In genomic region chr17:8119575-8120519, GRCh38 we compare ENCODE assay signal across 8 cellular contexts. TPM values are rescaled to one million over a fixed set of nuclear protein-coding genes. Genes with fewer than 3 reads are reported as not detected.
A peak's percentile ranks its signal among the peaks of the same experiment; 100 is the strongest.
DNase-seq lines count a peak whose midpoint lies in the region; ATAC-seq lines count a peak whose summit lies in the region.

No MANE protein-coding gene starts in this region.

- no peak overlapping the region for H2BK5ac ChIP-seq in mesenchymal stem cell (ENCODE audit: low read depth, low read length, poor library complexity, severe bottlenecking)

- peaks cover 56% of the 10 kb centered on the region for H3K27me3 Mint-ChIP-seq in activated CD4-positive, alpha-beta memory T cell treated with anti-CD3 and anti-CD28 coated beads for 36 hours

- H3K27ac Mint-ChIP-seq in activated CD4-positive, alpha-beta memory T cell treated with anti-CD3 and anti-CD28 coated beads for 36 hours = peak overlapping the region; percentile 91

- H3K4me3 Mint-ChIP-seq in activated CD4-positive, alpha-beta memory T cell treated with anti-CD3 and anti-CD28 coated beads for 36 hours = peak overlapping the region; percentile 83

- DNase-seq in NCI-H748 treated with DMSO at 0.1 percent for 48 hours (lab: John Stamatoyannopoulos, UW) (peak; percentile 97), mesenchymal stem cell (peak; percentile 97), HPDE6-E6E7 (ENCODE audit: extremely low spot score) (no peak)
- peak; percentile 96 for DNase-seq in activated CD4-positive, alpha-beta memory T cell treated with anti-CD3 and anti-CD28 coated beads for 36 hours
- DNase-seq in effector CD4-positive, alpha-beta T cell = peak; percentile 69
- DNase-seq in stimulated activated CD8-positive, alpha-beta memory T cell treated with anti-CD3 and anti-CD28 coated beads, Interleukin-12 subunit alpha, Interleukin-12 subunit beta, amount 100 ng/mL, for 1 hour (ENCODE audit: low read depth) = peak; percentile 65

- H2BK120ac ChIP-seq in mesenchymal stem cell (ENCODE audit: low read depth, low read length) = no peak overlapping the region

- H2BK15ac ChIP-seq in mesenchymal stem cell (ENCODE audit: low read depth, poor library complexity, severe bottlenecking) = no peak overlapping the region

- H2AFZ ChIP-seq in mesenchymal stem cell (ENCODE audit: low read depth, low read length) = no peak overlapping the region

- H4K8ac ChIP-seq in mesenchymal stem cell (ENCODE audit: low read length) = no peak overlapping the region

- H3K36me3 Mint-ChIP-seq in activated CD4-positive, alpha-beta memory T cell treated with anti-CD3 and anti-CD28 coated beads for 36 hours = peaks cover 16% of the 10 kb centered on the region

- no peak overlapping the region for H3K14ac ChIP-seq in mesenchymal stem cell (ENCODE audit: low read length in 2 of 2)

- WGBS in mesenchymal stem cell = 2% methylated on average over 25 of the region's 28 CpGs

- intact Hi-C loops in activated CD4-positive, alpha-beta memory T cell treated with anti-CD3 and anti-CD28 coated beads for 36 hours (cut with micrococcal nuclease) = loop anchor here (1.0 to 10.0 kb wide), 14 partner anchors 18 to 685 kb away; partner anchors contain the start of genes CNTROB, CTC1, FGF11 and PFAS

- no peak overlapping the region for H2AK5ac ChIP-seq in mesenchymal stem cell (ENCODE audit: low read length, severe bottlenecking)

- no peak overlapping the region for H2BK12ac ChIP-seq in mesenchymal stem cell (ENCODE audit: low read length in 2 of 2)

- ATAC-seq in GM18502 (IDR thresholded peaks at IDR 0.05; ENCODE audit: poor library complexity, unreplicated experiment) (peak; percentile 35), HG03565 (IDR thresholded peaks at IDR 0.05; ENCODE audit: unreplicated experiment) (peak; percentile 34)

- no peak overlapping the region for H3K27ac ChIP-seq in mesenchymal stem cell (ENCODE audit: low read length, poor library complexity, severe bottlenecking)

- H4K91ac ChIP-seq in mesenchymal stem cell (ENCODE audit: low read length) = no peak overlapping the region

- peak overlapping the region in 1 of 2 experiments; percentile 85 for H3K4me3 ChIP-seq in mesenchymal stem cell (ENCODE audit: insufficient read depth in 1 of 2, low read depth in 1 of 2, low read length in 2 of 2)

- H3K4me1 Mint-ChIP-seq in activated CD4-positive, alpha-beta memory T cell treated with anti-CD3 and anti-CD28 coated beads for 36 hours (ENCODE audit: low read depth) = peaks cover 56% of the 10 kb centered on the region

- peaks cover 2% of the 10 kb centered on the region for H3K9me3 Mint-ChIP-seq in activated CD4-positive, alpha-beta memory T cell treated with anti-CD3 and anti-CD28 coated beads for 36 hours

- POLR2A ChIA-PET in activated CD4-positive, alpha-beta memory T cell treated with anti-CD3 and anti-CD28 coated beads for 36 hours (lab: Charles Lee) = interaction anchor here (0.7 to 6.8 kb wide), 17 partner anchors 18 to 433 kb away, joined by 3 to 52 read pairs (median 4); partner anchors contain the start of genes AURKB, CTC1, PER1 and PFAS

- H3K9me3 ChIP-seq in mesenchymal stem cell (ENCODE audit: control insufficient read depth, low read length) = no peaks in the 10 kb centered on the region

- no peaks in the 10 kb centered on the region for H3K36me3 ChIP-seq in mesenchymal stem cell (ENCODE audit: control insufficient read depth in 1 of 2, insufficient read depth in 2 of 2, low read depth in 1 of 2, low read length in 2 of 2)

- CTCF ChIA-PET in activated CD4-positive, alpha-beta memory T cell treated with anti-CD3 and anti-CD28 coated beads for 36 hours (lab: Charles Lee) = interaction anchor here (0.7 to 7.0 kb wide), 43 partner anchors 8 to 432 kb away, joined by 3 to 92 read pairs (median 5); partner anchors contain the start of genes AURKB, BORCS6, CNTROB and CTC1

- no peaks in the 10 kb centered on the region for H3K79me1 ChIP-seq in mesenchymal stem cell (replicated peaks; ENCODE audit: low read length, poor library complexity, severe bottlenecking)

- no peak overlapping the region for H3K4ac ChIP-seq in mesenchymal stem cell (ENCODE audit: low read depth in 1 of 2, low read length in 2 of 2)

- no peak overlapping the region for H3K18ac ChIP-seq in mesenchymal stem cell (ENCODE audit: low read depth in 1 of 2, low read length in 2 of 2)

- peak overlapping the region; percentile 83 for H3K9ac ChIP-seq in mesenchymal stem cell (ENCODE audit: low read length)

- H3K23ac ChIP-seq in mesenchymal stem cell (ENCODE audit: low read length in 2 of 2) = no peak overlapping the region

- peaks cover 51% of the 10 kb centered on the region for H3K4me1 ChIP-seq in mesenchymal stem cell (ENCODE audit: control insufficient read depth, insufficient read depth, low read depth, low read length)

- H3K27me3 ChIP-seq in mesenchymal stem cell (ENCODE audit: control insufficient read depth in 1 of 2, insufficient read depth in 1 of 2, low read length in 2 of 2) = peaks cover 45 to 49% of the 10 kb centered on the region in 2 experiments

- H3K4me2 ChIP-seq in mesenchymal stem cell (ENCODE audit: low read length, poor library complexity, severe bottlenecking) = peak overlapping the region; percentile 95

RNA-seq across cellular contexts. Expression of gene ALOXE3, which starts 1.5 kb away (rescaled TPM):
- under 1 TPM; 0.12 TPM for total RNA-seq in activated CD4-positive, alpha-beta memory T cell treated with anti-CD3 and anti-CD28 coated beads for 36 hours
- polyA plus RNA-seq in mesenchymal stem cell (2013, experiment 1 of 2) = 0.01 TPM
- polyA plus RNA-seq in mesenchymal stem cell (2013, experiment 2 of 2) = not detected

RNA-seq across cellular contexts. Expression of gene HES7, which starts 4.1 kb away (rescaled TPM):
- 1 to 10 TPM; 2.5 to 2.8 TPM for total RNA-seq in activated CD4-positive, alpha-beta memory T cell treated with anti-CD3 and anti-CD28 coated beads for 36 hours
- polyA plus RNA-seq in mesenchymal stem cell (2013, experiment 1 of 2) = 1.5 TPM
- polyA plus RNA-seq in mesenchymal stem cell (2013, experiment 2 of 2) = 1.4 TPM

RNA-seq across cellular contexts. Expression of gene ALOX12B, which starts 32.3 kb away (rescaled TPM):
- 1 to 10 TPM; 2.1 to 2.3 TPM for total RNA-seq in activated CD4-positive, alpha-beta memory T cell treated with anti-CD3 and anti-CD28 coated beads for 36 hours
- not detected for polyA plus RNA-seq in mesenchymal stem cell (2013, experiment 1 of 2)
- not detected for polyA plus RNA-seq in mesenchymal stem cell (2013, experiment 2 of 2)

RNA-seq across cellular contexts. Expression of gene PER1, which starts 32.4 kb away (rescaled TPM):
- total RNA-seq in activated CD4-positive, alpha-beta memory T cell treated with anti-CD3 and anti-CD28 coated beads for 36 hours = 10 to 100 TPM; 48.9 to 56.3 TPM
- polyA plus RNA-seq in mesenchymal stem cell (2013, experiment 1 of 2) = 34.9 TPM
- 25.8 TPM for polyA plus RNA-seq in mesenchymal stem cell (2013, experiment 2 of 2)

RNA-seq across cellular contexts. Expression of gene VAMP2, which starts 42.9 kb away (rescaled TPM):
- 10 to 100 TPM; 30.1 to 30.4 TPM for total RNA-seq in activated CD4-positive, alpha-beta memory T cell treated with anti-CD3 and anti-CD28 coated beads for 36 hours
- 48.0 TPM for polyA plus RNA-seq in mesenchymal stem cell (2013, experiment 1 of 2)
- 47.4 TPM for polyA plus RNA-seq in mesenchymal stem cell (2013, experiment 2 of 2)
